8 cellular contexts compared by ENCODE assay signal in the genomic region with DNA sequence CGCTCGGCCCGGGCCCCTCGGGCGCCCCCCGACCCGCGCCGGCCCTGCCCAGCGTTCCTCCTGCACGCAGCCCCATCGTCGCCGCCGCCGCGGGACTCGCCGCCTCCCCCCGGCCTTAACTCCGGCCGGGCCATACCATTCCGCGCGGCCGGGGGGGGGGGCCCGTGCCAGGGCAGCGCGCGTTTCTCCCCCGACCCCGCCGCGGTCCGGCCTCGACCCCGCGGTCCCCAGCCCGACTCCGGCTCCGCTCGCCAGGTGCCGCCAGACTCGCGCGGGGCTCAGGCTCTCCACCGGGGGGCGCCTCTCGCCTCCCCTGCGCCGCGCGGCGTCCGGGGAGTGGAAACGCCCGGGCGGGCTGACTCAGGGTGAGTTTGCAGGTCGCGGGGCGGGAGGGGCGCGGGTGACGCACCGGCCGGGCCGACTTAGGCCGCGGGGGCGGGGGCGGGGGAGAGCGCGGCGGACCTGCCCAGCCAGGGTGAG. TPM values are rescaled to one million over a fixed set of nuclear protein-coding genes. Genes with fewer than 3 reads are reported as not detected.
DNase-seq lines count a peak whose midpoint lies in the region; ATAC-seq and TF ChIP-seq lines count a peak whose summit lies in the region.

A gene (minus strand): TSS at position 91 of the 480 bp plus-strand sequence. CDS start 15 bp downstream, at position 76.

- H3K4me2 ChIP-seq in DND-41 (ENCODE audit: insufficient read depth, low read length): no peak within 1 kb of the TSS
- peak within 1 kb of the TSS; percentile 86 for H3K4me2 ChIP-seq in SK-N-SH

- DNase-seq in DND-41 (no peak), HuH-7 (ENCODE audit: low spot score) (peak; percentile 94), SK-N-SH (peak; percentile 97), glutamatergic neuron (peak; percentile 91), ovary (peak; percentile 91 to 93 (median 92))
- peak; percentile 87 to 90 for DNase-seq in activated naive CD4-positive, alpha-beta T cell treated with anti-CD3 and anti-CD28 coated beads, Interleukin-2, amount 50 U/mL, for 72 hours (ENCODE audit: low spot score in 2 of 2)

- peak; percentile 78 for TF ChIP-seq POLR2A in ovary (IDR thresholded peaks at IDR 0.05)

- H3K9ac ChIP-seq in DND-41 (ENCODE audit: low read depth, low read length): no peak within 1 kb of the TSS
- H3K9ac ChIP-seq in SK-N-SH: peak within 1 kb of the TSS; percentile 88

- no peak for TF ChIP-seq EP300 in SK-N-SH (IDR thresholded peaks at IDR 0.05; ENCODE audit: borderline replicate concordance in 1 of 2, low read depth in 1 of 2, low read length in 1 of 2)
- no peak for TF ChIP-seq EP300 in ovary (IDR thresholded peaks at IDR 0.05)

- no peaks in the 10 kb centered on the region for H3K79me2 ChIP-seq in DND-41 (ENCODE audit: insufficient read depth, low read length)
- peaks cover 38% of the 10 kb centered on the region for H3K79me2 ChIP-seq in SK-N-SH (ENCODE audit: insufficient read depth)

- H3K27ac ChIP-seq in DND-41 (ENCODE audit: low read length) (no peak within 1 kb of the TSS), SK-N-SH (ENCODE audit: low read depth in 2 of 2, low read length in 1 of 2) (peak within 1 kb of the TSS; percentile 53 to 68; a peak in 3 of 4 replicates), ovary (peak within 1 kb of the TSS; percentile 80 to 88), thymus (ENCODE audit: low read depth) (peak within 1 kb of the TSS; percentile 68)

- no peaks in the 10 kb centered on the region for H3F3A ChIP-seq in SK-N-SH (replicated peaks; ENCODE audit: insufficient read depth)

- H3K36me3 Mint-ChIP-seq in activated naive CD4-positive, alpha-beta T cell treated with anti-CD3 and anti-CD28 coated beads, Interleukin-2, amount 50 U/mL, for 72 hours: peaks cover 8 to 10% of the 10 kb centered on the region in 2 donors
- H3K36me3 Mint-ChIP-seq in glutamatergic neuron (ENCODE audit: unreplicated experiment): peaks cover 6% of the 10 kb centered on the region

- no peaks in the 10 kb centered on the region for H3K9me2 ChIP-seq in SK-N-SH

- H3K27ac Mint-ChIP-seq in activated naive CD4-positive, alpha-beta T cell treated with anti-CD3 and anti-CD28 coated beads, Interleukin-2, amount 50 U/mL, for 72 hours: peak within 1 kb of the TSS in 1 of 2 donors; percentile 76
- no peak within 1 kb of the TSS for H3K27ac Mint-ChIP-seq in glutamatergic neuron (ENCODE audit: unreplicated experiment)

- H3K9me3 ChIP-seq in DND-41 (ENCODE audit: insufficient read depth, low read length, severe bottlenecking) (no peaks in the 10 kb centered on the region), SK-N-SH (no peaks in the 10 kb centered on the region), ovary (no peaks in the 10 kb centered on the region), thymus (ENCODE audit: control insufficient read depth) (no peaks in the 10 kb centered on the region)

- peak; percentile 60 for TF ChIP-seq RAD21 in SK-N-SH (IDR thresholded peaks at IDR 0.05; ENCODE audit: low read length)

- TF ChIP-seq CTCF in DND-41 (IDR thresholded peaks at IDR 0.05; ENCODE audit: borderline replicate concordance, extremely low read depth, low read length, poor library complexity, severe bottlenecking) (peak; percentile 17), SK-N-SH (IDR thresholded peaks at IDR 0.05) (peak; percentile 53), glutamatergic neuron (IDR thresholded peaks at IDR 0.05; ENCODE audit: partially characterized antibody, unreplicated experiment) (peak; percentile 76), ovary (IDR thresholded peaks at IDR 0.05) (peak; percentile 30 to 86 (median 80))

- no peak for ATAC-seq in DND-41 (ENCODE audit: insufficient read depth, low read depth)
- peak; percentile 80 for ATAC-seq in GM21423 (IDR thresholded peaks at IDR 0.05; ENCODE audit: unreplicated experiment)
- ATAC-seq in activated naive CD4-positive, alpha-beta T cell treated with anti-CD3 and anti-CD28 coated beads, Interleukin-2, amount 50 U/mL, for 72 hours: peak; percentile 93 to 96

- H3K4me3 ChIP-seq in DND-41 (ENCODE audit: low read depth in 1 of 2, low read length in 2 of 2) (no peak within 1 kb of the TSS), SK-N-SH (ENCODE audit: low read depth in 2 of 2, low read length in 1 of 2) (peak within 1 kb of the TSS; percentile 71 to 89), ovary (peak within 1 kb of the TSS; percentile 56), thymus (ENCODE audit: low read length) (peak within 1 kb of the TSS; percentile 46)

- peaks cover 16% of the 10 kb centered on the region for H3K4me1 Mint-ChIP-seq in glutamatergic neuron (ENCODE audit: low read depth, unreplicated experiment)

- intact Hi-C loops in ovary (cut with DNase I): no loop called here

- WGBS in SK-N-SH (ENCODE audit: low lambda C conversion rate): 7% methylated on average over 3 of the region's 74 CpGs
- 1 to 2% (median 1%) methylated on average over 22 to 74 of the region's 74 CpGs for WGBS in ovary, 3 donors
- WGBS in thymus: 1% methylated on average over 74 of the region's 74 CpGs

- H3K9me3 Mint-ChIP-seq in activated naive CD4-positive, alpha-beta T cell treated with anti-CD3 and anti-CD28 coated beads, Interleukin-2, amount 50 U/mL, for 72 hours: no peaks in the 10 kb centered on the region
- H3K9me3 Mint-ChIP-seq in glutamatergic neuron (ENCODE audit: unreplicated experiment): peaks cover 11% of the 10 kb centered on the region

- H2AFZ ChIP-seq in DND-41 (ENCODE audit: low read depth, low read length) (no peak within 1 kb of the TSS), SK-N-SH (ENCODE audit: low read depth) (peak within 1 kb of the TSS; percentile 74)

- CTCF ChIA-PET in SK-N-SH (lab: Yijun Ruan, JAX): interaction anchor here (0.7 to 3.9 kb wide), 8 partner anchors 8 to 86 kb away, joined by 3 to 23 read pairs (median 10); no protein-coding TSS in a partner anchor

- POLR2A ChIA-PET in SK-N-SH (lab: Yijun Ruan, JAX): interaction anchor here (0.6 kb wide), 1 partner anchor 86 kb away, joined by 3 read pairs; no protein-coding TSS in a partner anchor

- H3K27me3 ChIP-seq in DND-41 (ENCODE audit: insufficient read depth, low read length, poor library complexity) (peaks cover 7% of the 10 kb centered on the region), SK-N-SH (ENCODE audit: insufficient read depth) (no peaks in the 10 kb centered on the region), ovary (no peaks in the 10 kb centered on the region), thymus (ENCODE audit: control insufficient read depth, insufficient read depth) (peaks cover 29% of the 10 kb centered on the region)

- peak within 1 kb of the TSS; percentile 80 for H3K4me3 Mint-ChIP-seq in glutamatergic neuron (ENCODE audit: unreplicated experiment)

- H3K36me3 ChIP-seq in DND-41 (ENCODE audit: insufficient read depth, low read length) (no peaks in the 10 kb centered on the region), SK-N-SH (replicated peaks in 1 of 2; ENCODE audit: control insufficient read depth in 1 of 2, insufficient read depth in 2 of 2, low read length in 1 of 2) (peaks cover 14 to 21% of the 10 kb centered on the region in 2 experiments), ovary (no peaks in the 10 kb centered on the region), thymus (ENCODE audit: control insufficient read depth, insufficient read depth) (no peaks in the 10 kb centered on the region)

- H4K20me1 ChIP-seq in DND-41 (ENCODE audit: insufficient read depth, low read length): no peaks in the 10 kb centered on the region
- 0 out of 2 replicates have a peak, but pooled peaks cover 7% of the 10 kb centered on the region for H4K20me1 ChIP-seq in SK-N-SH (ENCODE audit: insufficient read depth)

- H3K27me3 Mint-ChIP-seq in glutamatergic neuron (ENCODE audit: unreplicated experiment): peaks cover 6% of the 10 kb centered on the region

- H3K4me1 ChIP-seq in DND-41 (ENCODE audit: insufficient read depth, low read length): no peaks in the 10 kb centered on the region
- peaks cover 0 to 17% of the 10 kb centered on the region in 2 experiments; a peak in 2 of 4 replicates for H3K4me1 ChIP-seq in SK-N-SH (ENCODE audit: control insufficient read depth in 1 of 2, insufficient read depth in 2 of 2, low read depth in 1 of 2, low read length in 1 of 2)
- H3K4me1 ChIP-seq in ovary (ENCODE audit: insufficient read depth): peaks cover 4% of the 10 kb centered on the region
- peaks cover 4% of the 10 kb centered on the region for H3K4me1 ChIP-seq in thymus (ENCODE audit: control insufficient read depth, insufficient read depth, low read length)

TF ChIP-seq in SK-N-SH, 30 proteins besides CTCF, POLR2A, EP300 and RAD21 (continues in another document):
- TF ChIP-seq TAF1 (IDR thresholded peaks at IDR 0.05; ENCODE audit: borderline replicate concordance, low read depth, low read length) (no peak; the same call in 1 of the 2 replicates), MEF2A (IDR thresholded peaks at IDR 0.05; ENCODE audit: borderline replicate concordance, low read depth) (no peak), FOXM1 (IDR thresholded peaks at IDR 0.05; ENCODE audit: low read depth) (no peak), EZH2phosphoT487 (IDR thresholded peaks at IDR 0.05; ENCODE audit: borderline replicate concordance, low read depth) (no peak), YY1 (IDR thresholded peaks at IDR 0.05; ENCODE audit: low read depth) (no peak)

RNA-seq across cellular contexts. Expression of the gene that starts here (rescaled TPM):
- 26.2 and 36.0 TPM in 2 replicates for polyA plus RNA-seq in SK-N-SH (2012; rRNA removed)
- polyA plus RNA-seq in SK-N-SH (2012; cell fraction: cytosol; rRNA removed): 31.0 and 35.8 TPM in 2 replicates
- polyA plus RNA-seq in SK-N-SH (2012; cell fraction: nucleus; rRNA removed): 7.4 and 14.4 TPM in 2 replicates
- total RNA-seq in activated naive CD4-positive, alpha-beta T cell treated with anti-CD3 and anti-CD28 coated beads, Interleukin-2, amount 50 U/mL, for 72 hours: 10 to 100 TPM in 1 of 2 donors, 1 to 10 TPM in 1; 8.7 to 12.7 TPM
- 6.3 TPM for total RNA-seq in glutamatergic neuron (ENCODE audit: unreplicated experiment)
- 10 to 100 TPM; 17.9 to 32.9 (median 25.1) TPM for total RNA-seq in ovary
- 10 to 100 TPM; 12.0 to 34.2 TPM for polyA plus RNA-seq in ovary
- polyA plus RNA-seq in thymus: 10.8 TPM

Comparison
In these comparisons a context has a peak if more than half of its experiments do, and no peak if none do; other contexts are left out.
1. H3K4me3 ChIP-seq: peak in SK-N-SH (2 of 2), ovary (single experiment) and thymus (single experiment); none in DND-41 (0 of 2).
2. CTCF ChIP-seq: peak in every context shown above with its lines; median percentile 80 in ovary; 76 in glutamatergic neuron; 53 in SK-N-SH; 17 in DND-41.